ENCODE assay signal across 26 cellular contexts in genomic region chr17:35778641-35779196, GRCh38. TPM values are rescaled to one million over a fixed set of nuclear protein-coding genes. Genes with fewer than 3 reads are reported as not detected.
DNase-seq lines count a peak whose midpoint lies in the region; ATAC-seq and TF ChIP-seq lines count a peak whose summit lies in the region.
"Had no signal": no experiment of that assay in that cellular context is flagged by ENCODE, and none has a peak within 500 bp of the region (broad histone marks: within the 10 kb centered on the region; RNA-seq: fewer than 3 reads in every experiment).

No MANE protein-coding gene starts in this region.

- H3K23ac ChIP-seq in mesenchymal stem cell (ENCODE audit: low read length in 2 of 2), result no peak overlapping the region

- H3K4me1 ChIP-seq in left ventricle myocardium inferior, result peaks cover 36% of the 10 kb centered on the region
- H3K4me1 ChIP-seq in esophagus (ENCODE audit: control insufficient read depth in 2 of 2, insufficient read depth in 2 of 2, low read length in 1 of 2), result peaks cover 4 to 16% of the 10 kb centered on the region in 2 donors
- H3K4me1 ChIP-seq in mesenchymal stem cell (ENCODE audit: control insufficient read depth, insufficient read depth, low read depth, low read length), result peaks cover 7% of the 10 kb centered on the region
- peaks cover 37 to 57% (median 53%) of the 10 kb centered on the region in 4 donors for H3K4me1 ChIP-seq in transverse colon

- H2BK15ac ChIP-seq in mesenchymal stem cell (ENCODE audit: low read depth, poor library complexity, severe bottlenecking), result peak overlapping the region; percentile 44

- no peak overlapping the region for H3K4me2 ChIP-seq in mesenchymal stem cell (ENCODE audit: low read length, poor library complexity, severe bottlenecking)
- H3K4me2 ChIP-seq: BLaER1, GM23338 had no signal

- WGBS in esophagus, 2 donors, result 87 to 88% methylated on average over 16 of the region's 16 CpGs
- WGBS in mesenchymal stem cell, result 86% methylated on average over 14 of the region's 16 CpGs
- WGBS in transverse colon (ENCODE audit: low coverage in 1 of 2), 2 donors, result 93 to 100% methylated on average over 2 to 16 of the region's 16 CpGs

- TF ChIP-seq EP300 in transverse colon (IDR thresholded peaks at IDR 0.05; ENCODE audit: low read depth), result no peak

- peak overlapping the region; percentile 20 for H4K8ac ChIP-seq in mesenchymal stem cell (ENCODE audit: low read length)

- peak overlapping the region; percentile 49 to 93 for H3K4ac ChIP-seq in mesenchymal stem cell (ENCODE audit: low read depth in 1 of 2, low read length in 2 of 2)

- H3K36me3 ChIP-seq in left ventricle myocardium inferior (no peaks in the 10 kb centered on the region), esophagus (ENCODE audit: control insufficient read depth in 2 of 2, insufficient read depth in 2 of 2, low read length in 1 of 2) (peaks cover 0 to 2% of the 10 kb centered on the region in 2 donors), mesenchymal stem cell (ENCODE audit: control insufficient read depth in 1 of 2, insufficient read depth in 2 of 2, low read depth in 1 of 2, low read length in 2 of 2) (no peaks in the 10 kb centered on the region), transverse colon (no peaks in the 10 kb centered on the region)
- H3K36me3 ChIP-seq: BLaER1, colonic mucosa, vagina had no signal

- H2BK12ac ChIP-seq in mesenchymal stem cell (ENCODE audit: low read length in 2 of 2), result peak overlapping the region; percentile 97 to 100

- no peak overlapping the region for H2AFZ ChIP-seq in mesenchymal stem cell (ENCODE audit: low read depth, low read length)
- H2AFZ ChIP-seq: GM23338 had no signal

- no peak for TF ChIP-seq CTCF in left ventricle myocardium inferior (IDR thresholded peaks at IDR 0.05; ENCODE audit: borderline replicate concordance)
- no peak for TF ChIP-seq CTCF in transverse colon (IDR thresholded peaks at IDR 0.05)

- ATAC-seq in Right ventricle myocardium inferior (no peak), HG02642 (IDR thresholded peaks at IDR 0.05; ENCODE audit: poor library complexity, unreplicated experiment) (no peak)
- ATAC-seq: GM23338 had no signal

- no peak for DNase-seq in left ventricle myocardium inferior
- DNase-seq in Right ventricle myocardium inferior (ENCODE audit: missing footprints), result no peak
- DNase-seq in mesenchymal stem cell, result no peak
- DNase-seq in transverse colon, result no peak
- DNase-seq in SK-N-DZ (ENCODE audit: low spot score), result no peak
- no peak for DNase-seq in activated naive CD4-positive, alpha-beta T cell treated with Interleukin-2 at 50 U/mL for 16 hours
- DNase-seq: 8988T; activated CD4-positive, alpha-beta T cell treated with anti-CD3 and anti-CD28 coated beads, Interleukin-2, amount 10 ng/mL, durations not matched to agents 7 days and 5 days; activated naive CD8-positive, alpha-beta T cell treated with anti-CD3 and anti-CD28 coated beads for 36 hours; Calu3; colonic mucosa; hippocampal formation; KG1; NCI-H187; stimulated activated CD4-positive, alpha-beta T cell treated with anti-CD3 and anti-CD28 coated beads, Interleukin-4, amount 100 ng/mL, for 1 hour had no signal

- H3K14ac ChIP-seq in mesenchymal stem cell (ENCODE audit: low read length in 2 of 2), result peak overlapping the region in 1 of 2 experiments; percentile 95

- H3K18ac ChIP-seq in mesenchymal stem cell (ENCODE audit: low read depth in 1 of 2, low read length in 2 of 2), result peak overlapping the region; percentile 59 to 97

- H3K27me3 ChIP-seq in left ventricle myocardium inferior (ENCODE audit: low read depth), result no peaks in the 10 kb centered on the region
- H3K27me3 ChIP-seq in esophagus (ENCODE audit: control insufficient read depth in 1 of 2, insufficient read depth in 2 of 2, low read length in 2 of 2), result no peaks in the 10 kb centered on the region
- H3K27me3 ChIP-seq in mesenchymal stem cell (ENCODE audit: control insufficient read depth in 1 of 2, insufficient read depth in 1 of 2, low read length in 2 of 2), result peaks cover 35 to 75% of the 10 kb centered on the region in 2 experiments
- H3K27me3 ChIP-seq in transverse colon, result no peaks in the 10 kb centered on the region
- H3K27me3 ChIP-seq: BLaER1, colonic mucosa, vagina had no signal

- H2BK5ac ChIP-seq in mesenchymal stem cell (ENCODE audit: low read depth, low read length, poor library complexity, severe bottlenecking), result no peak overlapping the region

- no peak overlapping the region for H3K9ac ChIP-seq in mesenchymal stem cell (ENCODE audit: low read length)
- H3K9ac ChIP-seq: BLaER1 had no signal

- H3K9me3 ChIP-seq in left ventricle myocardium inferior (replicated peaks) (no peaks in the 10 kb centered on the region), esophagus (ENCODE audit: control insufficient read depth in 2 of 2, insufficient read depth in 1 of 2, low read depth in 1 of 2, low read length in 1 of 2) (no peaks in the 10 kb centered on the region), mesenchymal stem cell (ENCODE audit: control insufficient read depth, low read length) (no peaks in the 10 kb centered on the region), transverse colon (no peaks in the 10 kb centered on the region)
- H3K9me3 ChIP-seq: BLaER1, colonic mucosa, vagina had no signal

- H4K91ac ChIP-seq in mesenchymal stem cell (ENCODE audit: low read length), result peak overlapping the region; percentile 94

- H2BK120ac ChIP-seq in mesenchymal stem cell (ENCODE audit: low read depth, low read length), result peak overlapping the region; percentile 9

- H3K79me1 ChIP-seq in mesenchymal stem cell (replicated peaks; ENCODE audit: low read length, poor library complexity, severe bottlenecking), result no peaks in the 10 kb centered on the region

- H3K4me3 ChIP-seq in left ventricle myocardium inferior, result no peak overlapping the region
- no peak overlapping the region for H3K4me3 ChIP-seq in esophagus (ENCODE audit: low read depth in 1 of 2, low read length in 2 of 2)
- no peak overlapping the region for H3K4me3 ChIP-seq in mesenchymal stem cell (ENCODE audit: insufficient read depth in 1 of 2, low read depth in 1 of 2, low read length in 2 of 2)
- H3K4me3 ChIP-seq in transverse colon, result no peak overlapping the region
- H3K4me3 ChIP-seq: BLaER1, colonic mucosa, GM23338, skin epidermis, vagina had no signal

- no peak overlapping the region for H2AK5ac ChIP-seq in mesenchymal stem cell (ENCODE audit: low read length, severe bottlenecking)

- no peak for TF ChIP-seq POLR2A in transverse colon (IDR thresholded peaks at IDR 0.05)

- intact Hi-C loops in left ventricle myocardium inferior (cut with micrococcal nuclease), result no loop called here
- intact Hi-C loops in Right ventricle myocardium inferior (cut with DNase I), result no loop called here
- intact Hi-C loops in transverse colon (cut with DNase I; ENCODE audit: low total_unique reads), result no loop called here

- in situ Hi-C loops in transverse colon (cut with MboI; ENCODE audit: low pct_ligation_motif_present in 1 of 4, low pct_unique_long_range_greater_than_20kb in 1 of 4, low sequenced_read_pairs in 3 of 4), result no loop called here

- H3K27ac ChIP-seq in left ventricle myocardium inferior (replicated peaks), result peak overlapping the region; percentile 19
- peak overlapping the region; percentile 23 to 70 for H3K27ac ChIP-seq in esophagus (ENCODE audit: low read depth in 2 of 2, low read length in 1 of 2)
- no peak overlapping the region for H3K27ac ChIP-seq in mesenchymal stem cell (ENCODE audit: low read length, poor library complexity, severe bottlenecking)
- peak overlapping the region in 3 of 4 donors; percentile 11 to 51 (median 42) for H3K27ac ChIP-seq in transverse colon
- H3K27ac ChIP-seq: BLaER1, colonic mucosa, skin epidermis, vagina had no signal

RNA-seq across cellular contexts. Expression of gene MMP28, which starts 16.7 kb away (rescaled TPM):
- total RNA-seq in left ventricle myocardium inferior, result 3.0 TPM
- total RNA-seq in Right ventricle myocardium inferior, result 2.3 TPM
- 10 to 100 TPM; 14.8 to 21.7 TPM for polyA plus RNA-seq in esophagus
- 4.8 TPM for polyA plus RNA-seq in mesenchymal stem cell (2013, experiment 1 of 2)
- polyA plus RNA-seq in mesenchymal stem cell (2013, experiment 2 of 2), result 4.7 TPM
- total RNA-seq in transverse colon, result 100 to 1,000 TPM; 104 to 368 (median 128) TPM
- not detected in 2 replicates for polyA plus RNA-seq in SK-N-DZ (2014; cell fraction: cytosol; rRNA removed)
- not detected in 2 replicates for polyA plus RNA-seq in SK-N-DZ (2014; cell fraction: nucleus; rRNA removed)
- total RNA-seq: activated CD4-positive, alpha-beta T cell treated with anti-CD3 and anti-CD28 coated beads, Interleukin-2, amount 10 ng/mL, durations not matched to agents 7 days and 5 days; Calu3; GM23338; T-helper 1 cell treated with Interleukin-12 subunit alpha and Interleukin-12 subunit beta and Interleukin-4 antibody, amounts not matched to agents 30 ng/mL and 1 ng/mL, for 36 hours had no signal
- polyA plus RNA-seq: GM23338 had no signal

RNA-seq across cellular contexts. Expression of gene C17orf50, which starts 18.0 kb away (rescaled TPM):
- total RNA-seq in left ventricle myocardium inferior (not detected), Right ventricle myocardium inferior (not detected), transverse colon (not detected)
- polyA plus RNA-seq in esophagus, result under 1 TPM in 1 of 2 donors, not detected in 1; 0.14 TPM
- polyA plus RNA-seq in mesenchymal stem cell (2013, experiment 1 of 2), result not detected
- polyA plus RNA-seq in mesenchymal stem cell (2013, experiment 2 of 2), result not detected
- polyA plus RNA-seq in SK-N-DZ (2014; cell fraction: cytosol; rRNA removed), result 0.22 TPM in 1 of 2 replicates, not detected in the other
- not detected in 2 replicates for polyA plus RNA-seq in SK-N-DZ (2014; cell fraction: nucleus; rRNA removed)
- total RNA-seq: activated CD4-positive, alpha-beta T cell treated with anti-CD3 and anti-CD28 coated beads, Interleukin-2, amount 10 ng/mL, durations not matched to agents 7 days and 5 days; activated naive CD8-positive, alpha-beta T cell treated with anti-CD3 and anti-CD28 coated beads for 36 hours; Calu3; colonic mucosa; HT-29; kidney epithelial cell; progenitor cell of endocrine pancreas; T-helper 1 cell treated with Interleukin-12 subunit alpha and Interleukin-12 subunit beta and Interleukin-4 antibody, amounts not matched to agents 30 ng/mL and 1 ng/mL, for 36 hours; vagina had no signal
- polyA plus RNA-seq: neural cell had no signal

RNA-seq across cellular contexts. Expression of gene GAS2L2, which starts 25.7 kb away (rescaled TPM):
- total RNA-seq in left ventricle myocardium inferior, result 0.08 TPM
- total RNA-seq in Right ventricle myocardium inferior, result 0.27 TPM
- polyA plus RNA-seq in esophagus, result under 1 TPM; 0.01 to 0.08 TPM
- polyA plus RNA-seq in mesenchymal stem cell (2013, experiment 1 of 2), result not detected
- polyA plus RNA-seq in mesenchymal stem cell (2013, experiment 2 of 2), result not detected
- total RNA-seq in transverse colon, result not detected
- polyA plus RNA-seq in SK-N-DZ (2014; cell fraction: cytosol; rRNA removed), result not detected in 2 replicates
- polyA plus RNA-seq in SK-N-DZ (2014; cell fraction: nucleus; rRNA removed), result not detected in 2 replicates
- total RNA-seq: activated CD4-positive, alpha-beta T cell treated with anti-CD3 and anti-CD28 coated beads, Interleukin-2, amount 10 ng/mL, durations not matched to agents 7 days and 5 days; Calu3; GM23338; kidney epithelial cell; T-helper 1 cell treated with Interleukin-12 subunit alpha and Interleukin-12 subunit beta and Interleukin-4 antibody, amounts not matched to agents 30 ng/mL and 1 ng/mL, for 36 hours; vagina had no signal

RNA-seq across cellular contexts. Expression of gene TAF15, which starts 30.6 kb away (rescaled TPM):
- 113 TPM for total RNA-seq in left ventricle myocardium inferior
- 95.9 TPM for total RNA-seq in Right ventricle myocardium inferior
- polyA plus RNA-seq in esophagus, result 100 to 1,000 TPM in 1 of 2 donors, 10 to 100 TPM in 1; 89.5 to 110 TPM
- polyA plus RNA-seq in mesenchymal stem cell (2013, experiment 1 of 2), result 77.4 TPM
- 77.5 TPM for polyA plus RNA-seq in mesenchymal stem cell (2013, experiment 2 of 2)
- 10 to 100 TPM; 13.1 to 74.3 (median 37.9) TPM for total RNA-seq in transverse colon
- polyA plus RNA-seq in SK-N-DZ (2014; cell fraction: cytosol; rRNA removed), result 23.9 and 24.0 TPM in 2 replicates
- 33.2 and 96.1 TPM in 2 replicates for polyA plus RNA-seq in SK-N-DZ (2014; cell fraction: nucleus; rRNA removed)

RNA-seq across cellular contexts. Expression of gene RASL10B, which starts 47.3 kb away (rescaled TPM):
- total RNA-seq in left ventricle myocardium inferior (18.4 TPM), Right ventricle myocardium inferior (18.9 TPM), transverse colon (1 to 10 TPM in 2 of 4 donors, under 1 TPM in 2; 0.41 to 1.6 (median 1.1) TPM)
- polyA plus RNA-seq in esophagus, result under 1 TPM; 0.28 to 0.53 TPM
- 19.0 TPM for polyA plus RNA-seq in mesenchymal stem cell (2013, experiment 1 of 2)
- polyA plus RNA-seq in mesenchymal stem cell (2013, experiment 2 of 2), result 18.7 TPM
- 25.0 and 26.3 TPM in 2 replicates for polyA plus RNA-seq in SK-N-DZ (2014; cell fraction: cytosol; rRNA removed)
- 15.5 and 20.3 TPM in 2 replicates for polyA plus RNA-seq in SK-N-DZ (2014; cell fraction: nucleus; rRNA removed)

Comparison
In these comparisons a context has a peak if more than half of its experiments do, and no peak if none do; other contexts are left out.
1. RNA of gene MMP28, which starts 16.7 kb away (total RNA-seq): 104 to 368 TPM in transverse colon; 3.0 TPM in left ventricle myocardium inferior (single experiment) and 2.3 TPM in Right ventricle myocardium inferior (single experiment); every median in the first group is over 10 times any median in the second.